9 cellular contexts compared by ENCODE assay signal in genomic region chr10:86688398-86688921, GRCh38. TPM values are rescaled to one million over a fixed set of nuclear protein-coding genes. Genes with fewer than 3 reads are reported as not detected.
DNase-seq lines count a peak whose midpoint lies in the region; ATAC-seq and TF ChIP-seq lines count a peak whose summit lies in the region.
"Had no signal": no experiment of that assay in that cellular context is flagged by ENCODE, and none has a peak within 500 bp of the region (broad histone marks: within the 10 kb centered on the region; RNA-seq: fewer than 3 reads in every experiment).

No MANE protein-coding gene starts in this region.

- no peaks in the 10 kb centered on the region for H3K27me3 ChIP-seq in CD8-positive, alpha-beta T cell (ENCODE audit: insufficient read depth, low read length)
- peaks cover 5% of the 10 kb centered on the region for H3K27me3 ChIP-seq in neutrophil
- H3K27me3 ChIP-seq in upper lobe of left lung = no peaks in the 10 kb centered on the region

- ATAC-seq in CD8-positive, alpha-beta T cell = peak; percentile 92
- ATAC-seq in GM19324 (IDR thresholded peaks at IDR 0.05; ENCODE audit: low FRiP score, unreplicated experiment) = peak; percentile 54
- peak; percentile 75 for ATAC-seq in HG03439 (IDR thresholded peaks at IDR 0.05; ENCODE audit: unreplicated experiment)
- ATAC-seq in upper lobe of left lung (ENCODE audit: low FRiP score in 2 of 2) = peak; percentile 74 to 84

- no peaks in the 10 kb centered on the region for H3K79me2 ChIP-seq in OCI-LY7 (ENCODE audit: insufficient read depth, low read depth, low read length)

- 25 to 33% methylated on average over 6 to 8 of the region's 8 CpGs for WGBS in upper lobe of left lung, 2 donors

- H3K4me3 Mint-ChIP-seq in CD8-positive, alpha-beta T cell = no peak overlapping the region

- no peak overlapping the region for H3K27ac Mint-ChIP-seq in CD8-positive, alpha-beta T cell

- no peaks in the 10 kb centered on the region for H3K4me1 ChIP-seq in CD8-positive, alpha-beta T cell (ENCODE audit: insufficient read depth, low read length)
- H3K4me1 ChIP-seq in OCI-LY7 (ENCODE audit: insufficient read depth, low read length, poor library complexity, severe bottlenecking) (no peaks in the 10 kb centered on the region), neutrophil (ENCODE audit: control insufficient read depth in 1 of 2, insufficient read depth in 1 of 2, low read depth in 1 of 2, low read length in 1 of 2) (no peaks in the 10 kb centered on the region), upper lobe of left lung (peaks cover 7 to 26% (median 11%) of the 10 kb centered on the region in 4 donors)

- no peak overlapping the region for H3K27ac ChIP-seq in CD8-positive, alpha-beta T cell (ENCODE audit: low read depth, low read length)
- H3K27ac ChIP-seq in OCI-LY7 (ENCODE audit: low read depth, low read length, poor library complexity, severe bottlenecking) (no peak overlapping the region), neutrophil (no peak overlapping the region), upper lobe of left lung (no peak overlapping the region)

- no peak overlapping the region for H2AFZ ChIP-seq in OCI-LY7 (ENCODE audit: low read length)

- H3K4me1 Mint-ChIP-seq in CD8-positive, alpha-beta T cell (ENCODE audit: low read depth) = peaks cover 7% of the 10 kb centered on the region

- TF ChIP-seq CTCF in CD8-positive, alpha-beta T cell (IDR thresholded peaks at IDR 0.05) = peak; percentile 67
- TF ChIP-seq CTCF in OCI-LY7 (conservative IDR thresholded peaks at IDR 0.05; ENCODE audit: low read length) (peak; percentile 84), fibroblast of pulmonary artery (IDR thresholded peaks at IDR 0.05; ENCODE audit: low read length, missing control alignments) (peak; percentile 87), neutrophil (IDR thresholded peaks at IDR 0.05) (peak; percentile 23), upper lobe of left lung (IDR thresholded peaks at IDR 0.05) (peak; percentile 74 to 94 (median 86))

- H3K36me3 Mint-ChIP-seq in CD8-positive, alpha-beta T cell = no peaks in the 10 kb centered on the region

- peak overlapping the region; percentile 3; the same call in 1 of the 2 replicates for H3K4me2 ChIP-seq in OCI-LY7 (ENCODE audit: low read length)

- DNase-seq in CD8-positive, alpha-beta T cell = peak in 6 of 7 experiments; percentile 27 to 67 (median 42)
- DNase-seq in OCI-LY7 (ENCODE audit: low spot score) (peak; percentile 68), fibroblast of pulmonary artery (ENCODE audit: low read depth) (peak; percentile 80), upper lobe of left lung (peak in 1 of 2 donors; percentile 65)
- DNase-seq in activated T-cell treated with anti-CD3 and anti-CD28 coated beads, Interleukin-2, amount 50 U/mL, for 48 hours = peak; percentile 53 to 67

- no peaks in the 10 kb centered on the region for H3K9me3 ChIP-seq in CD8-positive, alpha-beta T cell (ENCODE audit: low read length)
- H3K9me3 ChIP-seq in OCI-LY7 (ENCODE audit: low read length) (no peaks in the 10 kb centered on the region), neutrophil (no peaks in the 10 kb centered on the region), upper lobe of left lung (no peaks in the 10 kb centered on the region)

- BruUV-seq in OCI-LY7 (replicated peaks; lab: Mats Ljungman, UMichigan) = no TSS peak

- TF ChIP-seq POLR2A in upper lobe of left lung (IDR thresholded peaks at IDR 0.05) = no peak

- no peaks in the 10 kb centered on the region for H3K9me3 Mint-ChIP-seq in CD8-positive, alpha-beta T cell

- POLR2A ChIA-PET in CD8-positive, alpha-beta T cell (lab: Charles Lee) = no interaction called here
- POLR2A ChIA-PET in OCI-LY7 (lab: Charles Lee) = no interaction called here

- CTCF ChIA-PET in CD8-positive, alpha-beta T cell (lab: Charles Lee) = interaction anchor here (0.6 to 2.4 kb wide), 11 partner anchors 10 to 249 kb away, joined by 3 to 7 read pairs (median 4); no protein-coding TSS in a partner anchor
- CTCF ChIA-PET in OCI-LY7 (lab: Charles Lee; ENCODE audit: unreplicated experiment) = no interaction called here

- TF ChIP-seq EP300 in upper lobe of left lung (IDR thresholded peaks at IDR 0.05) = no peak

- intact Hi-C loops in CD8-positive, alpha-beta T cell (cut with DNase I, micrococcal nuclease) = loop anchor here in 1 of 2 experiments (1.0 kb wide), 1 partner anchor 211 kb away; no protein-coding TSS in a partner anchor
- intact Hi-C loops in OCI-LY7 (cut with micrococcal nuclease; ENCODE audit: unreplicated experiment) = loop anchor here (2.0 kb wide), 1 partner anchor 210 kb away; no protein-coding TSS in a partner anchor

- peaks cover 3% of the 10 kb centered on the region for H3K27me3 Mint-ChIP-seq in CD8-positive, alpha-beta T cell (ENCODE audit: low read depth)

- H4K20me1 ChIP-seq in OCI-LY7 (ENCODE audit: insufficient read depth, low read length) = no peaks in the 10 kb centered on the region

- H3K4me3 ChIP-seq in CD8-positive, alpha-beta T cell (ENCODE audit: low read depth, low read length) = no peak overlapping the region
- H3K4me3 ChIP-seq in OCI-LY7 (ENCODE audit: low read depth, low read length, poor library complexity, severe bottlenecking) (no peak overlapping the region), fibroblast of pulmonary artery (replicated peaks; ENCODE audit: low read depth, low read length) (no peak overlapping the region), neutrophil (ENCODE audit: low read depth in 1 of 2, low read length in 1 of 2) (no peak overlapping the region), upper lobe of left lung (no peak overlapping the region)

- H3K36me3 ChIP-seq in CD8-positive, alpha-beta T cell (ENCODE audit: insufficient read depth, low read length) = no peaks in the 10 kb centered on the region
- H3K36me3 ChIP-seq in OCI-LY7 (ENCODE audit: insufficient read depth, low read length) (no peaks in the 10 kb centered on the region), neutrophil (no peaks in the 10 kb centered on the region), upper lobe of left lung (no peaks in the 10 kb centered on the region)

- no peaks in the 10 kb centered on the region for H3K9me2 ChIP-seq in OCI-LY7 (ENCODE audit: insufficient read depth, low read length)

RNA-seq across cellular contexts. Expression of gene LDB3, which starts 20.1 kb away (rescaled TPM):
- not detected for total RNA-seq in CD8-positive, alpha-beta T cell
- not detected in 2 replicates for total RNA-seq in OCI-LY7 (2014; rRNA removed; shearing (Covaris generic))
- total RNA-seq in OCI-LY7 (2022) (0.08 TPM in 1 of 2 replicates, not detected in the other), upper lobe of left lung (1 to 10 TPM in 3 of 6 donors, under 1 TPM in 3; 0.67 to 2.1 (median 1.1) TPM)
- total RNA-seq: T-helper 1 cell treated with Interleukin-12 subunit alpha and Interleukin-12 subunit beta and Interleukin-4 antibody, amounts not matched to agents 30 ng/mL and 1 ng/mL, for 36 hours had no signal

RNA-seq across cellular contexts. Expression of gene OPN4, which starts 34.1 kb away (rescaled TPM):
- total RNA-seq in CD8-positive, alpha-beta T cell = not detected
- total RNA-seq in OCI-LY7 (2014; rRNA removed; shearing (Covaris generic)) = not detected in 2 replicates
- total RNA-seq in OCI-LY7 (2022) = not detected in 2 replicates
- not detected for total RNA-seq in upper lobe of left lung
- total RNA-seq: T-helper 1 cell treated with Interleukin-12 subunit alpha and Interleukin-12 subunit beta and Interleukin-4 antibody, amounts not matched to agents 30 ng/mL and 1 ng/mL, for 36 hours had no signal

Comparison
In these comparisons a context has a peak if more than half of its experiments do, and no peak if none do; other contexts are left out.
1. CTCF ChIP-seq: peak in every context shown above with its lines; median percentile 87 in fibroblast of pulmonary artery; 86 in upper lobe of left lung; 84 in OCI-LY7; 67 in CD8-positive, alpha-beta T cell; 23 in neutrophil.